11 cellular contexts compared by ENCODE assay signal in genomic region chr5:80270543-80270942, GRCh38. TPM values are rescaled to one million over a fixed set of nuclear protein-coding genes. Genes with fewer than 3 reads are reported as not detected.
"Had no signal": no experiment of that assay in that cellular context is flagged by ENCODE, and none has a peak within 500 bp of the region (broad histone marks: within the 10 kb centered on the region; RNA-seq: fewer than 3 reads in every experiment).

No MANE protein-coding gene starts in this region.

RNA-seq across cellular contexts. Expression of gene SPZ1, which starts 49.3 kb away (rescaled TPM):
- total RNA-seq: activated CD8-positive, alpha-beta memory T cell treated with anti-CD3 and anti-CD28 coated beads for 36 hours; dorsolateral prefrontal cortex; left colon; lower lobe of right lung; myocyte; pancreas; sigmoid colon; SK-MEL-5; thyroid gland had no signal
- polyA plus RNA-seq: adipose tissue, esophagus, pancreas, sigmoid colon had no signal
